In the genomic region with DNA sequence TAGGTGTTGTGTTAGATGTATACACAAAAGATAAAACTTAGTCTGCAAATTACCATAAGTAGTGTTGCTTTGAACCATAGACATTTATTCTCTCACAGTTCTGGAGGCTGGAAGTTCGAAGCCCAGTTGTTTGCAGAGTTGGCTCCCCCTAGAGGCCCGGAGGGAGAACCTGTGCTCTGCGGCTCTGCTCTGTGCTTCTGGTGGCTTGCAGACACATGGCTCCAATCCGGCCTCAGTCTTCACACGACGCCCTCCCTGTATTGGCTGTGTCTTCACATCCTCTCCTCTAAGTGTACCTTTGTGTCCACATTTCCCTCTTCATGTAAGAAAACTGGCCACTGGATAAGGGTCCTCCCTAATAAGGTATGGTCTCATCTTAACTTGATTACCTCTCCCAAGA, we compare ENCODE assay signal across 12 cellular contexts.
DNase-seq lines count a peak whose midpoint lies in the region; ATAC-seq and TF ChIP-seq lines count a peak whose summit lies in the region.
"Had no signal": no experiment of that assay in that cellular context is flagged by ENCODE, and none has a peak within 500 bp of the region (broad histone marks: within the 10 kb centered on the region; RNA-seq: fewer than 3 reads in every experiment).

No MANE protein-coding gene starts in this region.

- TF ChIP-seq CTCF in transverse colon (IDR thresholded peaks at IDR 0.05) = peak in 1 of 5 experiments; percentile 4

- no peaks in the 10 kb centered on the region for H3K27me3 ChIP-seq in transverse colon
- H3K27me3 ChIP-seq: neutrophil had no signal

- TF ChIP-seq EP300 in transverse colon (IDR thresholded peaks at IDR 0.05; ENCODE audit: low read depth) = no peak

- H3K27ac ChIP-seq in transverse colon = no peak overlapping the region
- H3K27ac ChIP-seq: neutrophil had no signal

- in situ Hi-C loops in transverse colon (cut with MboI; ENCODE audit: low pct_ligation_motif_present in 1 of 4, low pct_unique_long_range_greater_than_20kb in 1 of 4, low sequenced_read_pairs in 3 of 4) = no loop called here

- intact Hi-C loops in transverse colon (cut with DNase I; ENCODE audit: low total_unique reads) = no loop called here

- WGBS in transverse colon (ENCODE audit: low coverage in 1 of 2), 2 donors = 82 to 93% methylated on average over 3 to 6 of the region's 6 CpGs

- no peaks in the 10 kb centered on the region for H3K9me3 ChIP-seq in transverse colon
- H3K9me3 ChIP-seq: neutrophil had no signal

- no peak overlapping the region for H3K4me3 ChIP-seq in transverse colon

- no peaks in the 10 kb centered on the region for H3K36me3 ChIP-seq in transverse colon
- H3K36me3 ChIP-seq: neutrophil had no signal

- no peak for TF ChIP-seq POLR2A in transverse colon (IDR thresholded peaks at IDR 0.05)

- peak; percentile 58 for DNase-seq in DMS53 (lab: John Stamatoyannopoulos, UW)
- no peak for DNase-seq in DMS53 treated with DMSO at 0.1 percent for 48 hours (lab: John Stamatoyannopoulos, UW; ENCODE audit: unreplicated experiment)
- DNase-seq in NOMO-1 treated with dmso at 0.1 percent for 144 hours (lab: John Stamatoyannopoulos, UW; ENCODE audit: unreplicated experiment) = peak; percentile 1
- peak; percentile 20 for DNase-seq in iPS DF 19.7 (ENCODE audit: low read depth, low spot score)
- no peak for DNase-seq in transverse colon
- DNase-seq in NCI-H1930 (lab: John Stamatoyannopoulos, UW) = no peak
- DNase-seq: activated naive CD8-positive, alpha-beta T cell treated with anti-CD3 and anti-CD28 coated beads, Interleukin-2, amount 10 ng/mL, durations not matched to agents 7 days and 5 days; effector CD8-positive, alpha-beta T cell; NCI-H510A had no signal

- no peaks in the 10 kb centered on the region for H3K4me1 ChIP-seq in transverse colon

- peak; percentile 57 for ATAC-seq in GM19397 (IDR thresholded peaks at IDR 0.05; ENCODE audit: unreplicated experiment)
- ATAC-seq in GM18519 (IDR thresholded peaks at IDR 0.05; ENCODE audit: low FRiP score, unreplicated experiment) = no peak

Comparison
In these comparisons a context has a peak if more than half of its experiments do, and no peak if none do; other contexts are left out.
1. DNase-seq: peak in DMS53 (single experiment), NOMO-1 treated with dmso at 0.1 percent for 144 hours (single experiment) and iPS DF 19.7 (single experiment); none in DMS53 treated with DMSO at 0.1 percent for 48 hours (single experiment), transverse colon (single experiment) and NCI-H1930 (0 of 2).